Comparison of ENCODE assay signal across 19 cellular contexts in genomic region chr20:64209148-64209547, GRCh38. TPM values are rescaled to one million over a fixed set of nuclear protein-coding genes. Genes with fewer than 3 reads are reported as not detected.
DNase-seq lines count a peak whose midpoint lies in the region; ATAC-seq and TF ChIP-seq lines count a peak whose summit lies in the region.
"Had no signal": no experiment of that assay in that cellular context is flagged by ENCODE, and none has a peak within 500 bp of the region (broad histone marks: within the 10 kb centered on the region; RNA-seq: fewer than 3 reads in every experiment).

No MANE protein-coding gene starts in this region.

- WGBS in H9 (ENCODE audit: extremely low coverage, insufficient read length, low lambda C conversion rate) = no CpG with 5 or more reads among the region's 7 CpGs

- no peak overlapping the region for H4K5ac ChIP-seq in H9 (ENCODE audit: insufficient read length, low read depth, low read length)

- POLR2A ChIA-PET in HEK293 (lab: Yijun Ruan, JAX) = no interaction called here

- H3K4me1 Mint-ChIP-seq in endothelial cell (ENCODE audit: unreplicated experiment) (no peaks in the 10 kb centered on the region), H9 (peaks cover 10 to 12% of the 10 kb centered on the region in 2 experiments)
- H3K4me1 Mint-ChIP-seq in activated T-helper 2 cell treated with anti-CD3 and anti-CD28 coated beads, Interferon-gamma antibody, Interleukin-2, Interleukin-4, amounts not matched to agents 10 μg/mL and 5 μg/mL and 100 μg/mL, durations not matched to agents 14 hours and 24 hours and 36 hours (ENCODE audit: low read depth) = no peaks in the 10 kb centered on the region
- H3K4me1 Mint-ChIP-seq: IgD-negative memory B cell had no signal

- H2AFZ ChIP-seq in OCI-LY1 (ENCODE audit: low read length) (no peak overlapping the region), H9 (ENCODE audit: low read length) (no peak overlapping the region)

- no peak overlapping the region for H3K18ac ChIP-seq in H9 (ENCODE audit: insufficient read length, low read depth, low read length)

- H3K9me2 ChIP-seq in OCI-LY1 (ENCODE audit: low read depth, low read length) = no peaks in the 10 kb centered on the region

- peaks cover 2% of the 10 kb centered on the region for H3K23me2 ChIP-seq in H9 (ENCODE audit: insufficient read length, low read depth, low read length, poor library complexity, severe bottlenecking)

- H3K4me3 ChIP-seq in HEK293 (ENCODE audit: low read depth, low read length) (no peak overlapping the region), OCI-LY1 (ENCODE audit: low read depth, low read length, poor library complexity, severe bottlenecking) (peak overlapping the region; percentile 58)
- H3K4me3 ChIP-seq: GM12878, HAP-1 had no signal

- no peak for ATAC-seq in GM18502 (IDR thresholded peaks at IDR 0.05; ENCODE audit: poor library complexity, unreplicated experiment)
- ATAC-seq: GM12878 had no signal

- H3K9me3 Mint-ChIP-seq in endothelial cell (ENCODE audit: unreplicated experiment) (no peaks in the 10 kb centered on the region), H9 (no peaks in the 10 kb centered on the region)
- H3K9me3 Mint-ChIP-seq in activated T-helper 2 cell treated with anti-CD3 and anti-CD28 coated beads, Interferon-gamma antibody, Interleukin-2, Interleukin-4, amounts not matched to agents 10 μg/mL and 5 μg/mL and 100 μg/mL, durations not matched to agents 14 hours and 24 hours and 36 hours = no peaks in the 10 kb centered on the region

- TF ChIP-seq CTCF in HEK293 (tag by site-specific recombination; IDR thresholded peaks at IDR 0.05) = no peak
- no peak for TF ChIP-seq CTCF in OCI-LY1 (IDR thresholded peaks at IDR 0.05; ENCODE audit: low read length)
- no peak for TF ChIP-seq CTCF in endothelial cell (IDR thresholded peaks at IDR 0.05; ENCODE audit: unreplicated experiment)
- TF ChIP-seq CTCF in H9 (conservative IDR thresholded peaks at IDR 0.05) = no peak

- no peak overlapping the region for H2BK5ac ChIP-seq in H9 (ENCODE audit: insufficient read length, low read length)

- no peak overlapping the region for H4K8ac ChIP-seq in H9 (replicated peaks; ENCODE audit: insufficient read length, low read depth, low read length)

- H2BK15ac ChIP-seq in H9 (ENCODE audit: low read depth, low read length) = no peak overlapping the region

- H3K79me2 ChIP-seq in OCI-LY1 (ENCODE audit: insufficient read depth, low read length) = no peaks in the 10 kb centered on the region
- H3K79me2 ChIP-seq in H9 (ENCODE audit: insufficient read depth, low read length) = no peaks in the 10 kb centered on the region

- no peaks in the 10 kb centered on the region for H4K20me1 ChIP-seq in OCI-LY1 (ENCODE audit: insufficient read depth, low read length)
- H4K20me1 ChIP-seq in H9 (ENCODE audit: control insufficient read depth, insufficient read depth, insufficient read length) = peaks cover 2% of the 10 kb centered on the region

- H3K56ac ChIP-seq in H9 (ENCODE audit: insufficient read length, low read depth, low read length) = no peak overlapping the region

- H3K27ac ChIP-seq in HEK293 (ENCODE audit: extremely low read depth, low read depth, low read length) = no peak overlapping the region
- no peak overlapping the region for H3K27ac ChIP-seq in OCI-LY1 (ENCODE audit: low read depth, low read length, poor library complexity, severe bottlenecking)
- H3K27ac ChIP-seq in temporal lobe (ENCODE audit: low read depth, low read length) = peak overlapping the region; percentile 42
- H3K27ac ChIP-seq in H9 (ENCODE audit: insufficient read length, low read depth, low read length) = no peak overlapping the region
- H3K27ac ChIP-seq: HL-60 had no signal

- peak overlapping the region; percentile 18 for H3K27ac Mint-ChIP-seq in endothelial cell (ENCODE audit: unreplicated experiment)
- H3K27ac Mint-ChIP-seq in H9 = no peak overlapping the region
- H3K27ac Mint-ChIP-seq in activated T-helper 2 cell treated with anti-CD3 and anti-CD28 coated beads, Interferon-gamma antibody, Interleukin-2, Interleukin-4, amounts not matched to agents 10 μg/mL and 5 μg/mL and 100 μg/mL, durations not matched to agents 14 hours and 24 hours and 36 hours = no peak overlapping the region
- H3K27ac Mint-ChIP-seq: CD4-positive, CD25-positive, alpha-beta regulatory T cell; IgD-negative memory B cell had no signal

- no peak overlapping the region for H3T11ph ChIP-seq in H9 (ENCODE audit: low read length)

- no peaks in the 10 kb centered on the region for H3K36me3 Mint-ChIP-seq in endothelial cell (ENCODE audit: low read depth, unreplicated experiment)
- H3K36me3 Mint-ChIP-seq in H9 (ENCODE audit: insufficient read depth in 1 of 3, low read depth in 3 of 3) = no peaks in the 10 kb centered on the region; a peak in 1 of 7 replicates
- H3K36me3 Mint-ChIP-seq in activated T-helper 2 cell treated with anti-CD3 and anti-CD28 coated beads, Interferon-gamma antibody, Interleukin-2, Interleukin-4, amounts not matched to agents 10 μg/mL and 5 μg/mL and 100 μg/mL, durations not matched to agents 14 hours and 24 hours and 36 hours (ENCODE audit: low read depth) = no peaks in the 10 kb centered on the region
- H3K36me3 Mint-ChIP-seq: CD4-positive, CD25-positive, alpha-beta regulatory T cell; IgD-negative memory B cell had no signal

- no peak overlapping the region for H2BK20ac ChIP-seq in H9 (ENCODE audit: low read depth, low read length, poor library complexity, severe bottlenecking)

- no peak overlapping the region for H2AK5ac ChIP-seq in H9 (ENCODE audit: insufficient read length, low read length)

- intact Hi-C loops in activated T-helper 2 cell treated with anti-CD3 and anti-CD28 coated beads, Interferon-gamma antibody, Interleukin-2, Interleukin-4, amounts not matched to agents 10 μg/mL and 5 μg/mL and 100 μg/mL, durations not matched to agents 14 hours and 24 hours and 36 hours (cut with micrococcal nuclease) = no loop called here

- H3K9me3 ChIP-seq in HEK293 (ENCODE audit: control insufficient read depth, insufficient read depth, low read depth, low read length) = no peaks in the 10 kb centered on the region
- no peaks in the 10 kb centered on the region for H3K9me3 ChIP-seq in OCI-LY1 (ENCODE audit: low read length)
- no peaks in the 10 kb centered on the region for H3K9me3 ChIP-seq in H9 (ENCODE audit: control insufficient read depth, low read depth, low read length)
- H3K9me3 ChIP-seq: BE2C, HAP-1 had no signal

- H3K9ac ChIP-seq in OCI-LY1 (ENCODE audit: low read length) = no peak overlapping the region
- H3K9ac ChIP-seq in H9 (ENCODE audit: extremely low read depth, insufficient read length, low read length) = no peak overlapping the region

- H2BK12ac ChIP-seq in H9 (ENCODE audit: insufficient read length, low read depth, low read length) = no peak overlapping the region

- H3K4me3 Mint-ChIP-seq in endothelial cell (ENCODE audit: unreplicated experiment) (no peak overlapping the region), H9 (no peak overlapping the region)
- no peak overlapping the region for H3K4me3 Mint-ChIP-seq in activated T-helper 2 cell treated with anti-CD3 and anti-CD28 coated beads, Interferon-gamma antibody, Interleukin-2, Interleukin-4, amounts not matched to agents 10 μg/mL and 5 μg/mL and 100 μg/mL, durations not matched to agents 14 hours and 24 hours and 36 hours (ENCODE audit: low read depth)
- H3K4me3 Mint-ChIP-seq: CD4-positive, CD25-positive, alpha-beta regulatory T cell; IgD-negative memory B cell had no signal

- H3K4me2 ChIP-seq in OCI-LY1 (ENCODE audit: low read length) = peak overlapping the region; percentile 43; the same call in 1 of the 2 replicates
- H3K4me2 ChIP-seq in H9 (ENCODE audit: insufficient read depth, insufficient read length, low read length) = no peak overlapping the region

- H4K91ac ChIP-seq in H9 (ENCODE audit: insufficient read length, low read depth, low read length) = no peak overlapping the region

- no peak overlapping the region for H3K4ac ChIP-seq in H9 (ENCODE audit: low read depth, low read length)

- H3K14ac ChIP-seq in H9 (ENCODE audit: insufficient read depth, low read length) = no peak overlapping the region

- CTCF ChIA-PET in HEK293 (lab: Yijun Ruan, JAX) = interaction anchor here (0.8 kb wide), 1 partner anchor 49 kb away, joined by 5 read pairs; no protein-coding TSS in a partner anchor

- no peak overlapping the region for H3K23ac ChIP-seq in H9 (ENCODE audit: insufficient read length, low read depth, low read length)

- H3K4me1 ChIP-seq in HEK293 (ENCODE audit: control insufficient read depth, insufficient read depth, low read length) (no peaks in the 10 kb centered on the region), OCI-LY1 (ENCODE audit: insufficient read depth, low read length, severe bottlenecking) (peaks cover 8% of the 10 kb centered on the region), H9 (ENCODE audit: insufficient read depth, low read length) (no peaks in the 10 kb centered on the region)
- H3K4me1 ChIP-seq: BE2C, HAP-1 had no signal

- DNase-seq in endothelial cell (ENCODE audit: low spot score) (no peak), H9 (no peak)
- no peak for DNase-seq in activated T-helper 2 cell treated with anti-CD3 and anti-CD28 coated beads, Interferon-gamma antibody, Interleukin-2, Interleukin-4, amounts not matched to agents 10 μg/mL and 5 μg/mL and 100 μg/mL, durations not matched to agents 14 hours and 24 hours and 36 hours (ENCODE audit: low spot score)
- DNase-seq: BE2C; C1 segment of cervical spinal cord; CD4-positive, CD25-positive, alpha-beta regulatory T cell; DMS153; DMS79; GF-D8; KBM-7 had no signal

- H3K79me1 ChIP-seq in H9 (ENCODE audit: insufficient read depth, low read depth, low read length, poor library complexity, severe bottlenecking) = no peaks in the 10 kb centered on the region

- H2BK120ac ChIP-seq in H9 (ENCODE audit: low read depth, low read length, poor library complexity, severe bottlenecking) = no peak overlapping the region

- no peaks in the 10 kb centered on the region for H3K36me3 ChIP-seq in HEK293 (ENCODE audit: control insufficient read depth in 2 of 2, insufficient read depth in 1 of 2, low read length in 2 of 2)
- no peaks in the 10 kb centered on the region for H3K36me3 ChIP-seq in OCI-LY1 (ENCODE audit: insufficient read depth, low read length)
- H3K36me3 ChIP-seq: HAP-1 had no signal

- H3F3A ChIP-seq in OCI-LY1 (ENCODE audit: insufficient read depth, low read length) = no peaks in the 10 kb centered on the region

- H3K27me3 Mint-ChIP-seq in endothelial cell (ENCODE audit: unreplicated experiment) = peaks cover 11% of the 10 kb centered on the region
- H3K27me3 Mint-ChIP-seq in H9 (ENCODE audit: low read depth) = peaks cover 2% of the 10 kb centered on the region
- no peaks in the 10 kb centered on the region for H3K27me3 Mint-ChIP-seq in activated T-helper 2 cell treated with anti-CD3 and anti-CD28 coated beads, Interferon-gamma antibody, Interleukin-2, Interleukin-4, amounts not matched to agents 10 μg/mL and 5 μg/mL and 100 μg/mL, durations not matched to agents 14 hours and 24 hours and 36 hours (ENCODE audit: low read depth)
- H3K27me3 Mint-ChIP-seq: CD4-positive, CD25-positive, alpha-beta regulatory T cell had no signal

- no peaks in the 10 kb centered on the region; the same call in 1 of the 2 replicates for H3K27me3 ChIP-seq in OCI-LY1 (ENCODE audit: insufficient read depth, low read length)
- H3K27me3 ChIP-seq in H9 (ENCODE audit: insufficient read depth, low read length) = no peaks in the 10 kb centered on the region
- H3K27me3 ChIP-seq: BE2C had no signal

RNA-seq across cellular contexts. Expression of gene MYT1, which starts 44.9 kb away (rescaled TPM):
- 0.74 TPM for total RNA-seq in endothelial cell (ENCODE audit: unreplicated experiment)
- 8.1 TPM for total RNA-seq in temporal lobe
- total RNA-seq in H9 (2021) = 0.68 and 0.79 TPM in 2 replicates
- not detected in 2 replicates for total RNA-seq in activated T-helper 2 cell treated with anti-CD3 and anti-CD28 coated beads, Interferon-gamma antibody, Interleukin-2, Interleukin-4, amounts not matched to agents 10 μg/mL and 5 μg/mL and 100 μg/mL, durations not matched to agents 14 hours and 24 hours and 36 hours
- total RNA-seq: CD4-positive, CD25-positive, alpha-beta regulatory T cell; GM12878; HT1080 had no signal

RNA-seq across cellular contexts. Expression of gene PCMTD2, which starts 46.4 kb away (rescaled TPM):
- total RNA-seq in endothelial cell (ENCODE audit: unreplicated experiment) (104 TPM), temporal lobe (110 TPM), H9 (2021) (52.0 and 52.7 TPM in 2 replicates)
- 31.7 and 32.7 TPM in 2 replicates for total RNA-seq in activated T-helper 2 cell treated with anti-CD3 and anti-CD28 coated beads, Interferon-gamma antibody, Interleukin-2, Interleukin-4, amounts not matched to agents 10 μg/mL and 5 μg/mL and 100 μg/mL, durations not matched to agents 14 hours and 24 hours and 36 hours
